In the genomic region with DNA sequence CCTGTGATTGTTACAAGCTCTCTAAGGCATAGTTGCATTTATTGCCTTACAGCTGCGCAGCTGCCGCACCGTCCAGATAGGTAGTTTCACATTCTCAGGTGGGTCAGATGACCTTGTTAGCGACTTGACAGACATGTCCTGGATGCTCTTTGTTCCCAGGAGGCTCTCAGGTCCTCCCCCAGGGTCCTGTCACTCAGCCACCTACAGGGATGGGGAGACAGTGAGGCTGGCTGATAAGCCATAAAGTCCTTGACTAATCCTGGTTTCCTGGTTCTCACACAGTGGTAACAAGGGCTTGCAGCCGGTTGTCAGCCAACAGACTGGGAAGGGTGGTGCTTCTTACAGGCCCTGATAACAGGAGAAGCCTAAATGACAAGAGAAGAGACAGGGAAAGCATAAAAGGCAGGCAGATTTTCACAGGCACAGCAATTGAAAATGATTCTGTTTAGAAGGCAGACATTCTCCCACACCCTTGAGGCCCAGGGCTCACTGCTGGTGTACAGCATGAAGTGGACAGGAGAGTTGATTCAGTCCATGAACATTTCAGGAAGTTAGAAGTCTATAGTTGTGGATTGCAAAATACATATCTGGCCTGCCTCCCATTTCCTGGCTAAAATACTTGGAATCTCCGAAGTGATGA, we compare ENCODE assay signal across 1 cellular context.
TF ChIP-seq lines count a peak whose summit lies in the region.

No MANE protein-coding gene starts in this region.

TF ChIP-seq in A549, 52 proteins besides CTCF, POLR2A, EP300 and RAD21 (continued from another document):
- TF ChIP-seq CHD2 (IDR thresholded peaks at IDR 0.05; ENCODE audit: low read length, partially characterized antibody) (no peak), HEYL (CRISPR knock-in tag; IDR thresholded peaks at IDR 0.05) (no peak), ZSCAN20 (CRISPR knock-in tag; IDR thresholded peaks at IDR 0.05) (no peak), FOXS1 (CRISPR knock-in tag; IDR thresholded peaks at IDR 0.05) (no peak), RNF2 (IDR thresholded peaks at IDR 0.05; ENCODE audit: borderline replicate concordance, low read depth) (no peak)
- TF ChIP-seq, protein P1, sequence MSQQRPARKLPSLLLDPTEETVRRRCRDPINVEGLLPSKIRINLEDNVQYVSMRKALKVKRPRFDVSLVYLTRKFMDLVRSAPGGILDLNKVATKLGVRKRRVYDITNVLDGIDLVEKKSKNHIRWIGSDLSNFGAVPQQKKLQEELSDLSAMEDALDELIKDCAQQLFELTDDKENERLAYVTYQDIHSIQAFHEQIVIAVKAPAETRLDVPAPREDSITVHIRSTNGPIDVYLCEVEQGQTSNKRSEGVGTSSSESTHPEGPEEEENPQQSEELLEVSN (IDR thresholded peaks at IDR 0.05; ENCODE audit: borderline replicate concordance, low read depth) = no peak
- TF ChIP-seq, protein P2, sequence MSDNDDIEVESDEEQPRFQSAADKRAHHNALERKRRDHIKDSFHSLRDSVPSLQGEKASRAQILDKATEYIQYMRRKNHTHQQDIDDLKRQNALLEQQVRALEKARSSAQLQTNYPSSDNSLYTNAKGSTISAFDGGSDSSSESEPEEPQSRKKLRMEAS (IDR thresholded peaks at IDR 0.05) = no peak
